Comparison of ENCODE assay signal across 10 cellular contexts in the genomic region with DNA sequence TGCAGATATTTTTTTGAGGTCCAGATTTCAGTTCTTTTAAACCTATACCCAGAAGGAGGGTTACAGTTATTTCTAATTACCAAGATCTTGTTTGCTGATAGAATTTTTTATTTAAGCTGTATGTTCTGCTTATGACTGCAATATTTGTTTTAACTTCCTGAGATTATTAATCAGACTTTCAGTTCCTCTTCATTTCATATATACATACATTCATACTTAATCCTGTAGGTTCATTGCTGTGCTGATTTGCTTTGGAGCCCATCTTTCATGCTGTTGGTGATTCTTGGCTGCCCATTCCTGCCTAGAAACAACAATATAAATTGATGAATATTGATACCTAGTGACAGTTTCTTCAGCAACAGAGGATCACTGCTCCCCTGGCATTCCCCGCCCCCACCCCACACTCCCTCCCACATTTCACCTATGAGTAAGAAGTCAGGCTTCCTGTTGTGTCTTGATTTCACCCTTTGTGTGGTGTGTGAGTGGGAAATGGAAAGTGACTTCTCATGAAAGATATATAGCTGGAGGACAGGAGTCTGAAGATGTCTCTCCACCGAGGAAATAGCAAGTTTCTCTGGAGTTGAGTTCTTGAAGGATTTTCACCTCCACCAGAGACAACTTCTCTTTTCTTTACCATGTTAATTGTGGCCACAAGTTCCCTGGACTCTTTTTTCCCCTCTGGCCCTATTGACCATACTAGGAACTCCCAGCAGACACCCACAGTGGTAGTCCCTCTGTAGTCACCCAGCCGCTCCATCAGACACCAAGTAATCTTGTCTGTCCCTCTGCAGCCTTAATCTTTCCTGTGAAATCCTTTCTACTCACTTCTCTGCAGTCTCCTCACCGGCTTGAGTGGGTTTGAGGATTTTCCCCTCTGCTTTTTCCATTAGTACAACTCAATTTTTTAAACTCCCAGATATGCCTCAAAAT.
DNase-seq lines count a peak whose midpoint lies in the region; ATAC-seq and TF ChIP-seq lines count a peak whose summit lies in the region.
"Had no signal": no experiment of that assay in that cellular context is flagged by ENCODE, and none has a peak within 500 bp of the region (broad histone marks: within the 10 kb centered on the region; RNA-seq: fewer than 3 reads in every experiment).

No MANE protein-coding gene starts in this region.

- WGBS in psoas muscle, 3 donors: 69 to 78% (median 77%) methylated on average over 4 of the region's 4 CpGs

- POLR2A ChIA-PET in activated CD4-positive, alpha-beta T cell treated with anti-CD3 and anti-CD28 coated beads for 36 hours (lab: Charles Lee): no interaction called here

- H3K9me3 ChIP-seq in psoas muscle: no peaks in the 10 kb centered on the region

- CTCF ChIA-PET in activated CD4-positive, alpha-beta T cell treated with anti-CD3 and anti-CD28 coated beads for 36 hours (lab: Charles Lee): interaction anchor here (1.1 kb wide), 2 partner anchors 9 to 51 kb away, joined by 4 to 5 read pairs; no protein-coding TSS in a partner anchor

- intact Hi-C loops in activated CD4-positive, alpha-beta T cell treated with anti-CD3 and anti-CD28 coated beads for 36 hours (cut with DNase I, micrococcal nuclease): loop anchor here (1.0 to 10.0 kb wide), 7 partner anchors 8 to 357 kb away; a partner anchor contains a TSS
- intact Hi-C loops in psoas muscle (cut with DNase I): no loop called here

- no peak for TF ChIP-seq CTCF in psoas muscle (IDR thresholded peaks at IDR 0.05)

- no peak overlapping the region for H3K4me3 Mint-ChIP-seq in activated CD4-positive, alpha-beta T cell treated with anti-CD3 and anti-CD28 coated beads for 36 hours
- peak overlapping the region; percentile 69 for H3K4me3 Mint-ChIP-seq in natural killer cell treated with Interleukin-12 subunit alpha and Interleukin-12 subunit beta and Interleukin-15 and Interleukin-18, amount 100 ng/mL, for 72 hours

- H3K4me3 ChIP-seq in psoas muscle: no peak overlapping the region
- H3K4me3 ChIP-seq: SK-N-MC had no signal

- no peaks in the 10 kb centered on the region for H3K36me3 Mint-ChIP-seq in activated CD4-positive, alpha-beta T cell treated with anti-CD3 and anti-CD28 coated beads for 36 hours (ENCODE audit: low read depth)
- H3K36me3 Mint-ChIP-seq in natural killer cell treated with Interleukin-12 subunit alpha and Interleukin-12 subunit beta and Interleukin-15 and Interleukin-18, amount 100 ng/mL, for 72 hours: no peaks in the 10 kb centered on the region

- peaks cover 16% of the 10 kb centered on the region for H3K4me1 Mint-ChIP-seq in activated CD4-positive, alpha-beta T cell treated with anti-CD3 and anti-CD28 coated beads for 36 hours
- peaks cover 8 to 14% of the 10 kb centered on the region in 2 donors for H3K4me1 Mint-ChIP-seq in natural killer cell treated with Interleukin-12 subunit alpha and Interleukin-12 subunit beta and Interleukin-15 and Interleukin-18, amount 100 ng/mL, for 72 hours (ENCODE audit: low read depth in 2 of 2)

- H3K27me3 Mint-ChIP-seq in activated CD4-positive, alpha-beta T cell treated with anti-CD3 and anti-CD28 coated beads for 36 hours: peaks cover 14% of the 10 kb centered on the region
- H3K27me3 Mint-ChIP-seq in natural killer cell treated with Interleukin-12 subunit alpha and Interleukin-12 subunit beta and Interleukin-15 and Interleukin-18, amount 100 ng/mL, for 72 hours: peaks cover 0 to 35% of the 10 kb centered on the region in 2 donors

- no peaks in the 10 kb centered on the region for H3K9me3 Mint-ChIP-seq in activated CD4-positive, alpha-beta T cell treated with anti-CD3 and anti-CD28 coated beads for 36 hours (ENCODE audit: low read depth)
- no peaks in the 10 kb centered on the region for H3K9me3 Mint-ChIP-seq in natural killer cell treated with Interleukin-12 subunit alpha and Interleukin-12 subunit beta and Interleukin-15 and Interleukin-18, amount 100 ng/mL, for 72 hours

- peak; percentile 56 for DNase-seq in activated CD4-positive, alpha-beta T cell treated with anti-CD3 and anti-CD28 coated beads for 36 hours
- DNase-seq in natural killer cell treated with Interleukin-12 subunit alpha and Interleukin-12 subunit beta and Interleukin-15 and Interleukin-18, amount 100 ng/mL, for 72 hours (ENCODE audit: low spot score): no peak
- DNase-seq in glomerular visceral epithelial cell (ENCODE audit: extremely low spot score) (no peak), caudate nucleus (lab: John Stamatoyannopoulos, UW) (no peak), COR-L47 (lab: John Stamatoyannopoulos, UW) (no peak), psoas muscle (no peak)

- H3K27ac ChIP-seq in caudate nucleus (ENCODE audit: low read depth, low read length) (no peak overlapping the region), psoas muscle (no peak overlapping the region)
- H3K27ac ChIP-seq: SK-N-MC had no signal

- no peaks in the 10 kb centered on the region for H3K4me1 ChIP-seq in psoas muscle

- peak overlapping the region; percentile 70 for H3K27ac Mint-ChIP-seq in activated CD4-positive, alpha-beta T cell treated with anti-CD3 and anti-CD28 coated beads for 36 hours
- peak overlapping the region in 1 of 2 donors; percentile 57 for H3K27ac Mint-ChIP-seq in natural killer cell treated with Interleukin-12 subunit alpha and Interleukin-12 subunit beta and Interleukin-15 and Interleukin-18, amount 100 ng/mL, for 72 hours

- H3K36me3 ChIP-seq in psoas muscle (ENCODE audit: insufficient read depth in 1 of 2, low read depth in 1 of 2): no peaks in the 10 kb centered on the region

- H3K27me3 ChIP-seq in psoas muscle (ENCODE audit: insufficient read depth in 3 of 3, low read length in 2 of 3): peaks cover 0 to 34% (median 0%) of the 10 kb centered on the region in 3 donors

- peak; percentile 54 for ATAC-seq in GM18520 (IDR thresholded peaks at IDR 0.05; ENCODE audit: unreplicated experiment)
- peak; percentile 69 for ATAC-seq in HG02678 (IDR thresholded peaks at IDR 0.05; ENCODE audit: unreplicated experiment)
- peak; percentile 92 for ATAC-seq in activated CD4-positive, alpha-beta T cell treated with anti-CD3 and anti-CD28 coated beads for 36 hours
- peak; percentile 76 to 92 for ATAC-seq in natural killer cell treated with Interleukin-12 subunit alpha and Interleukin-12 subunit beta and Interleukin-15 and Interleukin-18, amount 100 ng/mL, for 72 hours
- no peak for ATAC-seq in psoas muscle
- ATAC-seq: esophagus mucosa had no signal

Comparison
In these comparisons a context has a peak if more than half of its experiments do, and no peak if none do; other contexts are left out.
1. ATAC-seq: peak in GM18520 (single experiment), HG02678 (single experiment), activated CD4-positive, alpha-beta T cell treated with anti-CD3 and anti-CD28 coated beads for 36 hours (single experiment) and natural killer cell treated with Interleukin-12 subunit alpha and Interleukin-12 subunit beta and Interleukin-15 and Interleukin-18, amount 100 ng/mL, for 72 hours (2 of 2); none in psoas muscle (0 of 4).
2. intact Hi-C loops: an anchor here in activated CD4-positive, alpha-beta T cell treated with anti-CD3 and anti-CD28 coated beads for 36 hours (1.0 to 10.0 kb wide); none called in psoas muscle.